ENCODE assay signal across 1 cellular context in the genomic region with DNA sequence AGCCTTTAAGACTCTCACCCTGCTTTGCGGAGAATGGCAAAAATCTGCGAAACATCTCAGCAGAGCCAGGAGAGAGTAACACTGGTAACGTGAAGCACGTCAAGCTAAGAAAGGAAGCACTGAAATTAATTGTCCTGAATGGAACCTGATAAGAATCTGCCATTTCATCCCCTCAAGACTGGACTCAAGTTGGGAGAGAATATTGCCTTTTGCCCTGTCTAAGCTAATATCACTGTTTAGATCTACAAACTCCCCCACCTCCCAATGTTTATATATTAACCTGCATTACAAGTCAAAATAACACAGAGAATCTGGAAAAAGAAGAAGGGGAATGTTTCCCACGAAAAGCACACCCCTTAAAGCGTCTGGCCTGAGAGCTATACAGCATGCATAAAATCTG.
TF ChIP-seq lines count a peak whose summit lies in the region.

No MANE protein-coding gene starts in this region.

TF ChIP-seq in K562, 482 proteins besides CTCF, POLR2A, EP300 and RAD21 (continued from another document and continues in another):
- TF ChIP-seq, protein P1, sequence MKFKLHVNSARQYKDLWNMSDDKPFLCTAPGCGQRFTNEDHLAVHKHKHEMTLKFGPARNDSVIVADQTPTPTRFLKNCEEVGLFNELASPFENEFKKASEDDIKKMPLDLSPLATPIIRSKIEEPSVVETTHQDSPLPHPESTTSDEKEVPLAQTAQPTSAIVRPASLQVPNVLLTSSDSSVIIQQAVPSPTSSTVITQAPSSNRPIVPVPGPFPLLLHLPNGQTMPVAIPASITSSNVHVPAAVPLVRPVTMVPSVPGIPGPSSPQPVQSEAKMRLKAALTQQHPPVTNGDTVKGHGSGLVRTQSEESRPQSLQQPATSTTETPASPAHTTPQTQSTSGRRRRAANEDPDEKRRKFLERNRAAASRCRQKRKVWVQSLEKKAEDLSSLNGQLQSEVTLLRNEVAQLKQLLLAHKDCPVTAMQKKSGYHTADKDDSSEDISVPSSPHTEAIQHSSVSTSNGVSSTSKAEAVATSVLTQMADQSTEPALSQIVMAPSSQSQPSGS (CRISPR knock-in tag; IDR thresholded peaks at IDR 0.05): no peak
- TF ChIP-seq TOE1 (IDR thresholded peaks at IDR 0.05; ENCODE audit: borderline replicate concordance) (0 out of 2 replicates have a peak, but pooled peaks have one; percentile 17), TOE1 (CRISPR knock-in tag; IDR thresholded peaks at IDR 0.05; ENCODE audit: borderline replicate concordance, low read depth) (no peak), HDAC2 (IDR thresholded peaks at IDR 0.05) (0 out of 2 replicates have a peak, but pooled peaks have one; percentile 24), MIER1 (IDR thresholded peaks at IDR 0.05; ENCODE audit: low read depth) (no peak), KDM1A (IDR thresholded peaks at IDR 0.05) (peak; percentile 38 to 40; a peak in 1 of 4 replicates), KDM5B (IDR thresholded peaks at IDR 0.05; ENCODE audit: insufficient replicate concordance, low read depth, low read length) (no peak), HNRNPUL1 (IDR thresholded peaks at IDR 0.05; ENCODE audit: low read length) (no peak), ZNF316 (IDR thresholded peaks at IDR 0.05) (peak; percentile 74), GABPB2 (CRISPR knock-in tag; conservative IDR thresholded peaks at IDR 0.05) (no peak), SMARCC2 (IDR thresholded peaks at IDR 0.05; ENCODE audit: low read depth) (peak; percentile 82), TBL1XR1 (IDR thresholded peaks at IDR 0.05; ENCODE audit: low read length in 2 of 2) (no peak), SREBF1 (IDR thresholded peaks at IDR 0.05; ENCODE audit: borderline replicate concordance, low read depth, low read length) (no peak), EP400 (IDR thresholded peaks at IDR 0.05) (peak; percentile 38; the same call in 1 of the 2 replicates), MAFF (IDR thresholded peaks at IDR 0.05; ENCODE audit: low read length) (peak; percentile 83), ADNP (tag; IDR thresholded peaks at IDR 0.05) (no peak), POLR2AphosphoS5 (IDR thresholded peaks at IDR 0.05; ENCODE audit: control insufficient read depth, insufficient read depth, low read depth, low read length) (no peak), ZNF23 (CRISPR knock-in tag; IDR thresholded peaks at IDR 0.05) (no peak), RFX7 (CRISPR knock-in tag; IDR thresholded peaks at IDR 0.05) (no peak), FOXJ3 (CRISPR knock-in tag; IDR thresholded peaks at IDR 0.05) (no peak), XRCC3 (IDR thresholded peaks at IDR 0.05) (no peak), MAFG (tag; conservative IDR thresholded peaks at IDR 0.05) (peak; percentile 87), IFI16 (CRISPR knock-in tag; IDR thresholded peaks at IDR 0.05) (no peak), ETV6 (IDR thresholded peaks at IDR 0.05; ENCODE audit: borderline replicate concordance in 1 of 2, low read depth in 2 of 2, low read length in 1 of 2) (no peak), ETV6 (CRISPR knock-in tag; IDR thresholded peaks at IDR 0.05; ENCODE audit: borderline replicate concordance) (no peak), KAT8 (IDR thresholded peaks at IDR 0.05; ENCODE audit: low read depth) (no peak), NFE2 (IDR thresholded peaks at IDR 0.05; ENCODE audit: low read depth) (peak; percentile 96), THRAP3 (IDR thresholded peaks at IDR 0.05; ENCODE audit: borderline replicate concordance) (0 out of 2 replicates have a peak, but pooled peaks have one; percentile 30), GATAD2B (IDR thresholded peaks at IDR 0.05; ENCODE audit: borderline replicate concordance) (peak; percentile 87; the same call in 1 of the 2 replicates), SMARCA4 (IDR thresholded peaks at IDR 0.05) (peak; percentile 94), MYC (IDR thresholded peaks at IDR 0.05; ENCODE audit: low read depth, low read length) (peak; percentile 27; the same call in 1 of the 2 replicates), MYC (CRISPR knock-in tag; IDR thresholded peaks at IDR 0.05; ENCODE audit: borderline replicate concordance, low read depth) (no peak), ETV1 (tag; conservative IDR thresholded peaks at IDR 0.05; ENCODE audit: low read depth) (no peak), CTBP1 (IDR thresholded peaks at IDR 0.05; ENCODE audit: borderline replicate concordance) (peak; percentile 58), ZNF717 (CRISPR knock-in tag; IDR thresholded peaks at IDR 0.05) (no peak), TBP (optimal IDR thresholded peaks at IDR 0.05; ENCODE audit: low read depth, low read length) (peak; percentile 9), ZNF347 (CRISPR knock-in tag; IDR thresholded peaks at IDR 0.05; ENCODE audit: low read depth) (no peak)
- TF ChIP-seq, protein P2, sequence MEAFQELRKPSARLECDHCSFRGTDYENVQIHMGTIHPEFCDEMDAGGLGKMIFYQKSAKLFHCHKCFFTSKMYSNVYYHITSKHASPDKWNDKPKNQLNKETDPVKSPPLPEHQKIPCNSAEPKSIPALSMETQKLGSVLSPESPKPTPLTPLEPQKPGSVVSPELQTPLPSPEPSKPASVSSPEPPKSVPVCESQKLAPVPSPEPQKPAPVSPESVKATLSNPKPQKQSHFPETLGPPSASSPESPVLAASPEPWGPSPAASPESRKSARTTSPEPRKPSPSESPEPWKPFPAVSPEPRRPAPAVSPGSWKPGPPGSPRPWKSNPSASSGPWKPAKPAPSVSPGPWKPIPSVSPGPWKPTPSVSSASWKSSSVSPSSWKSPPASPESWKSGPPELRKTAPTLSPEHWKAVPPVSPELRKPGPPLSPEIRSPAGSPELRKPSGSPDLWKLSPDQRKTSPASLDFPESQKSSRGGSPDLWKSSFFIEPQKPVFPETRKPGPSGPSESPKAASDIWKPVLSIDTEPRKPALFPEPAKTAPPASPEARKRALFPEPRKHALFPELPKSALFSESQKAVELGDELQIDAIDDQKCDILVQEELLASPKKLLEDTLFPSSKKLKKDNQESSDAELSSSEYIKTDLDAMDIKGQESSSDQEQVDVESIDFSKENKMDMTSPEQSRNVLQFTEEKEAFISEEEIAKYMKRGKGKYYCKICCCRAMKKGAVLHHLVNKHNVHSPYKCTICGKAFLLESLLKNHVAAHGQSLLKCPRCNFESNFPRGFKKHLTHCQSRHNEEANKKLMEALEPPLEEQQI (IDR thresholded peaks at IDR 0.05): no peak; the same call in 1 of the 2 replicates
- TF ChIP-seq, protein P3, sequence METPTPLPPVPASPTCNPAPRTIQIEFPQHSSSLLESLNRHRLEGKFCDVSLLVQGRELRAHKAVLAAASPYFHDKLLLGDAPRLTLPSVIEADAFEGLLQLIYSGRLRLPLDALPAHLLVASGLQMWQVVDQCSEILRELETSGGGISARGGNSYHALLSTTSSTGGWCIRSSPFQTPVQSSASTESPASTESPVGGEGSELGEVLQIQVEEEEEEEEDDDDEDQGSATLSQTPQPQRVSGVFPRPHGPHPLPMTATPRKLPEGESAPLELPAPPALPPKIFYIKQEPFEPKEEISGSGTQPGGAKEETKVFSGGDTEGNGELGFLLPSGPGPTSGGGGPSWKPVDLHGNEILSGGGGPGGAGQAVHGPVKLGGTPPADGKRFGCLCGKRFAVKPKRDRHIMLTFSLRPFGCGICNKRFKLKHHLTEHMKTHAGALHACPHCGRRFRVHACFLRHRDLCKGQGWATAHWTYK (CRISPR knock-in tag; IDR thresholded peaks at IDR 0.05): no peak
- TF ChIP-seq, protein P4, sequence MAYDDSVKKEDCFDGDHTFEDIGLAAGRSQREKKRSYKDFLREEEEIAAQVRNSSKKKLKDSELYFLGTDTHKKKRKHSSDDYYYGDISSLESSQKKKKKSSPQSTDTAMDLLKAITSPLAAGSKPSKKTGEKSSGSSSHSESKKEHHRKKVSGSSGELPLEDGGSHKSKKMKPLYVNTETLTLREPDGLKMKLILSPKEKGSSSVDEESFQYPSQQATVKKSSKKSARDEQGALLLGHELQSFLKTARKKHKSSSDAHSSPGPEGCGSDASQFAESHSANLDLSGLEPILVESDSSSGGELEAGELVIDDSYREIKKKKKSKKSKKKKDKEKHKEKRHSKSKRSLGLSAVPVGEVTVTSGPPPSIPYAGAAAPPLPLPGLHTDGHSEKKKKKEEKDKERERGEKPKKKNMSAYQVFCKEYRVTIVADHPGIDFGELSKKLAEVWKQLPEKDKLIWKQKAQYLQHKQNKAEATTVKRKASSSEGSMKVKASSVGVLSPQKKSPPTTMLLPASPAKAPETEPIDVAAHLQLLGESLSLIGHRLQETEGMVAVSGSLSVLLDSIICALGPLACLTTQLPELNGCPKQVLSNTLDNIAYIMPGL (CRISPR knock-in tag; IDR thresholded peaks at IDR 0.05): no peak
- TF ChIP-seq, protein P5, sequence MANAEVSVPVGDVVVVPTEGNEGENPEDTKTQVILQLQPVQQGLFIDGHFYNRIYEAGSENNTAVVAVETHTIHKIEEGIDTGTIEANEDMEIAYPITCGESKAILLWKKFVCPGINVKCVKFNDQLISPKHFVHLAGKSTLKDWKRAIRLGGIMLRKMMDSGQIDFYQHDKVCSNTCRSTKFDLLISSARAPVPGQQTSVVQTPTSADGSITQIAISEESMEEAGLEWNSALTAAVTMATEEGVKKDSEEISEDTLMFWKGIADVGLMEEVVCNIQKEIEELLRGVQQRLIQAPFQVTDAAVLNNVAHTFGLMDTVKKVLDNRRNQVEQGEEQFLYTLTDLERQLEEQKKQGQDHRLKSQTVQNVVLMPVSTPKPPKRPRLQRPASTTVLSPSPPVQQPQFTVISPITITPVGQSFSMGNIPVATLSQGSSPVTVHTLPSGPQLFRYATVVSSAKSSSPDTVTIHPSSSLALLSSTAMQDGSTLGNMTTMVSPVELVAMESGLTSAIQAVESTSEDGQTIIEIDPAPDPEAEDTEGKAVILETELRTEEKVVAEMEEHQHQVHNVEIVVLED (CRISPR knock-in tag; IDR thresholded peaks at IDR 0.05): peak; percentile 7; the same call in 1 of the 2 replicates
- TF ChIP-seq, protein P6, sequence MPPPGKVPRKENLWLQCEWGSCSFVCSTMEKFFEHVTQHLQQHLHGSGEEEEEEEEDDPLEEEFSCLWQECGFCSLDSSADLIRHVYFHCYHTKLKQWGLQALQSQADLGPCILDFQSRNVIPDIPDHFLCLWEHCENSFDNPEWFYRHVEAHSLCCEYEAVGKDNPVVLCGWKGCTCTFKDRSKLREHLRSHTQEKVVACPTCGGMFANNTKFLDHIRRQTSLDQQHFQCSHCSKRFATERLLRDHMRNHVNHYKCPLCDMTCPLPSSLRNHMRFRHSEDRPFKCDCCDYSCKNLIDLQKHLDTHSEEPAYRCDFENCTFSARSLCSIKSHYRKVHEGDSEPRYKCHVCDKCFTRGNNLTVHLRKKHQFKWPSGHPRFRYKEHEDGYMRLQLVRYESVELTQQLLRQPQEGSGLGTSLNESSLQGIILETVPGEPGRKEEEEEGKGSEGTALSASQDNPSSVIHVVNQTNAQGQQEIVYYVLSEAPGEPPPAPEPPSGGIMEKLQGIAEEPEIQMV (tag; conservative IDR thresholded peaks at IDR 0.05; ENCODE audit: low read depth): 0 out of 2 replicates have a peak, but pooled peaks have one; percentile 14
- TF ChIP-seq, protein P7, sequence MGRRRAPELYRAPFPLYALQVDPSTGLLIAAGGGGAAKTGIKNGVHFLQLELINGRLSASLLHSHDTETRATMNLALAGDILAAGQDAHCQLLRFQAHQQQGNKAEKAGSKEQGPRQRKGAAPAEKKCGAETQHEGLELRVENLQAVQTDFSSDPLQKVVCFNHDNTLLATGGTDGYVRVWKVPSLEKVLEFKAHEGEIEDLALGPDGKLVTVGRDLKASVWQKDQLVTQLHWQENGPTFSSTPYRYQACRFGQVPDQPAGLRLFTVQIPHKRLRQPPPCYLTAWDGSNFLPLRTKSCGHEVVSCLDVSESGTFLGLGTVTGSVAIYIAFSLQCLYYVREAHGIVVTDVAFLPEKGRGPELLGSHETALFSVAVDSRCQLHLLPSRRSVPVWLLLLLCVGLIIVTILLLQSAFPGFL (CRISPR knock-in tag; IDR thresholded peaks at IDR 0.05): 0 out of 2 replicates have a peak, but pooled peaks have one; percentile 51
- TF ChIP-seq, protein P8, sequence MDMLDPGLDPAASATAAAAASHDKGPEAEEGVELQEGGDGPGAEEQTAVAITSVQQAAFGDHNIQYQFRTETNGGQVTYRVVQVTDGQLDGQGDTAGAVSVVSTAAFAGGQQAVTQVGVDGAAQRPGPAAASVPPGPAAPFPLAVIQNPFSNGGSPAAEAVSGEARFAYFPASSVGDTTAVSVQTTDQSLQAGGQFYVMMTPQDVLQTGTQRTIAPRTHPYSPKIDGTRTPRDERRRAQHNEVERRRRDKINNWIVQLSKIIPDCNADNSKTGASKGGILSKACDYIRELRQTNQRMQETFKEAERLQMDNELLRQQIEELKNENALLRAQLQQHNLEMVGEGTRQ (CRISPR knock-in tag; IDR thresholded peaks at IDR 0.05): no peak
- TF ChIP-seq, protein P9, sequence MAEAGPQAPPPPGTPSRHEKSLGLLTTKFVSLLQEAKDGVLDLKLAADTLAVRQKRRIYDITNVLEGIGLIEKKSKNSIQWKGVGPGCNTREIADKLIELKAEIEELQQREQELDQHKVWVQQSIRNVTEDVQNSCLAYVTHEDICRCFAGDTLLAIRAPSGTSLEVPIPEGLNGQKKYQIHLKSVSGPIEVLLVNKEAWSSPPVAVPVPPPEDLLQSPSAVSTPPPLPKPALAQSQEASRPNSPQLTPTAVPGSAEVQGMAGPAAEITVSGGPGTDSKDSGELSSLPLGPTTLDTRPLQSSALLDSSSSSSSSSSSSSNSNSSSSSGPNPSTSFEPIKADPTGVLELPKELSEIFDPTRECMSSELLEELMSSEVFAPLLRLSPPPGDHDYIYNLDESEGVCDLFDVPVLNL (CRISPR knock-in tag; IDR thresholded peaks at IDR 0.05; ENCODE audit: low read depth): no peak
- TF ChIP-seq, protein P10, sequence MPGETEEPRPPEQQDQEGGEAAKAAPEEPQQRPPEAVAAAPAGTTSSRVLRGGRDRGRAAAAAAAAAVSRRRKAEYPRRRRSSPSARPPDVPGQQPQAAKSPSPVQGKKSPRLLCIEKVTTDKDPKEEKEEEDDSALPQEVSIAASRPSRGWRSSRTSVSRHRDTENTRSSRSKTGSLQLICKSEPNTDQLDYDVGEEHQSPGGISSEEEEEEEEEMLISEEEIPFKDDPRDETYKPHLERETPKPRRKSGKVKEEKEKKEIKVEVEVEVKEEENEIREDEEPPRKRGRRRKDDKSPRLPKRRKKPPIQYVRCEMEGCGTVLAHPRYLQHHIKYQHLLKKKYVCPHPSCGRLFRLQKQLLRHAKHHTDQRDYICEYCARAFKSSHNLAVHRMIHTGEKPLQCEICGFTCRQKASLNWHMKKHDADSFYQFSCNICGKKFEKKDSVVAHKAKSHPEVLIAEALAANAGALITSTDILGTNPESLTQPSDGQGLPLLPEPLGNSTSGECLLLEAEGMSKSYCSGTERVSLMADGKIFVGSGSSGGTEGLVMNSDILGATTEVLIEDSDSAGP (CRISPR knock-in tag; IDR thresholded peaks at IDR 0.05): no peak
